18 cellular contexts compared by ENCODE assay signal in the genomic region with DNA sequence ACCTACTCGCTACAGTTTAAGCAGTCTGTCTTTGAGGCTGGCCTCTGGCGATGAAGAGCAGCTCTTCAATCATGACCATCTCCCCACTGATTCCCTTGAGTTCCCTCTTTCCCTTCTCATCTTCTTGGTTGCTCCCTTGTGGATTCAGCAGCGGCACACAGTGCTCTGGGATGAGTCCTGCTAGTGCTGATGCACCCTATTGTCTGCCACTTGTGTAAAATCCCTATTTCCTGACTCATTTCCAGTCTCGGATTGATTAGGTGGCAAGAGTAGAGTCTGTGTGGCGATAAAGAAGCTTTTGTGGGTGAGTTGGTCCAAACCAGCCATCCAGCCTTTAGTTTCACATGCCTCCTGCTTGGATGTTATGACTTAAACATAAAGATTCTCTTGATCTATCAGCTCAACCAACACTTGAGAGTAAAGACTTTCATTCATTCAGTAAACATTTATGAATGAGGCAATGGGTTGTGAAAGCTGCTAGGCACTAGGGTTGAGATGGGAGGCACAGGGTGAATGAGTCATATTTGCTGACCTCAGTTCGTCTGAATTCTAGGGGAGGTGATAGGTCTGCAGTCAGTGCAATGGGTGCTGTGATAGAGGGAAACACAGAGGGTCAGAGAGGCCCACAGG.
DNase-seq lines count a peak whose midpoint lies in the region; ATAC-seq and TF ChIP-seq lines count a peak whose summit lies in the region.
"Had no signal": no experiment of that assay in that cellular context is flagged by ENCODE, and none has a peak within 500 bp of the region (broad histone marks: within the 10 kb centered on the region; RNA-seq: fewer than 3 reads in every experiment).

No MANE protein-coding gene starts in this region.

- H3K9me3 ChIP-seq in GM23248 (ENCODE audit: low read depth) (no peaks in the 10 kb centered on the region), RWPE2 (ENCODE audit: severe bottlenecking) (no peaks in the 10 kb centered on the region), hepatocyte (ENCODE audit: low read depth) (no peaks in the 10 kb centered on the region)
- H3K9me3 ChIP-seq: body of pancreas, left lung, Peyer's patch, spleen had no signal

- no peak for TF ChIP-seq CTCF in RWPE2 (IDR thresholded peaks at IDR 0.05; ENCODE audit: poor library complexity, severe bottlenecking)
- no peak for TF ChIP-seq CTCF in hepatocyte (IDR thresholded peaks at IDR 0.05; ENCODE audit: poor library complexity)
- TF ChIP-seq CTCF in dorsolateral prefrontal cortex (IDR thresholded peaks at IDR 0.05 in 54 of 56, conservative IDR thresholded peaks at IDR 0.05 in 2 of 56; ENCODE audit: low read depth in 1 of 56, partially characterized antibody in 56 of 56): no peak

- H4K20me1 ChIP-seq in GM23248 (ENCODE audit: insufficient read depth) (no peaks in the 10 kb centered on the region), hepatocyte (ENCODE audit: insufficient read depth, poor library complexity, severe bottlenecking) (no peaks in the 10 kb centered on the region)

- H3K27ac ChIP-seq in GM23248 (no peak overlapping the region), RWPE2 (ENCODE audit: poor library complexity, severe bottlenecking) (no peak overlapping the region), hepatocyte (no peak overlapping the region), dorsolateral prefrontal cortex (no peak overlapping the region)
- H3K27ac ChIP-seq: body of pancreas, left lung, Peyer's patch, spleen had no signal

- H3K27me3 ChIP-seq in GM23248 (replicated peaks; ENCODE audit: insufficient read depth) (no peaks in the 10 kb centered on the region), RWPE2 (ENCODE audit: insufficient read depth, poor library complexity, severe bottlenecking) (no peaks in the 10 kb centered on the region), hepatocyte (no peaks in the 10 kb centered on the region), dorsolateral prefrontal cortex (no peaks in the 10 kb centered on the region)
- H3K27me3 ChIP-seq: body of pancreas, left lung, Peyer's patch, spleen had no signal

- in situ Hi-C loops in GM23248 (cut with MboI): no loop called here

- H3K4me3 ChIP-seq in GM23248: no peak overlapping the region
- no peak overlapping the region for H3K4me3 ChIP-seq in RWPE2 (ENCODE audit: severe bottlenecking)
- no peak overlapping the region for H3K4me3 ChIP-seq in hepatocyte
- no peak overlapping the region for H3K4me3 ChIP-seq in dorsolateral prefrontal cortex
- H3K4me3 ChIP-seq: body of pancreas, left lung, Peyer's patch, spleen had no signal

- H3K79me2 ChIP-seq in GM23248 (ENCODE audit: insufficient read depth) (no peaks in the 10 kb centered on the region), hepatocyte (no peaks in the 10 kb centered on the region)

- H3K9ac ChIP-seq in GM23248: no peak overlapping the region

- H3K4me1 ChIP-seq in GM23248 (ENCODE audit: insufficient read depth): no peaks in the 10 kb centered on the region
- H3K4me1 ChIP-seq in RWPE2 (ENCODE audit: insufficient read depth, poor library complexity, severe bottlenecking): no peaks in the 10 kb centered on the region
- no peaks in the 10 kb centered on the region for H3K4me1 ChIP-seq in hepatocyte (ENCODE audit: insufficient read depth)
- H3K4me1 ChIP-seq: body of pancreas, left lung, Peyer's patch, spleen had no signal

- peak; percentile 50; the same call in 2 of the 3 replicates for ATAC-seq in RWPE2 (ENCODE audit: low read depth)
- ATAC-seq: body of pancreas, left lung had no signal

- WGBS in GM23248 (ENCODE audit: low coverage in 1 of 2, low lambda C conversion rate in 2 of 2, missing lambda C conversion rate in 2 of 2), 2 experiments: 38 to 47% methylated on average over 6 of the region's 6 CpGs
- WGBS in hepatocyte (ENCODE audit: low lambda C conversion rate, missing lambda C conversion rate): 85% methylated on average over 6 of the region's 6 CpGs

- DNase-seq in COLO829 (ENCODE audit: low spot score) (peak; percentile 45), GM23248 (peak; percentile 40), RWPE2 (ENCODE audit: low spot score) (no peak), hepatocyte (ENCODE audit: low spot score) (peak; percentile 7), NCI-H2107 (lab: John Stamatoyannopoulos, UW) (no peak), NCI-H524 treated with DMSO at 0.1 percent for 48 hours (lab: John Stamatoyannopoulos, UW) (no peak), dorsolateral prefrontal cortex (no peak), middle frontal gyrus (ENCODE audit: extremely low spot score, low spot score) (no peak)
- DNase-seq: activated CD4-positive, CD25-positive, alpha-beta regulatory T cell treated with anti-CD3 and anti-CD28 coated beads, Interleukin-2, amount 50 U/mL, for 72 hours; activated CD8-positive, alpha-beta memory T cell treated with anti-CD3 and anti-CD28 coated beads, Interleukin-2, amount 50 U/mL, for 48 hours; body of pancreas; CD8-positive, alpha-beta memory T cell; dermis blood vessel endothelial cell; GDM1; left lung; Peyer's patch; spleen; stimulated activated naive CD4-positive, alpha-beta T cell had no signal

- H2AFZ ChIP-seq in GM23248 (no peak overlapping the region), hepatocyte (no peak overlapping the region)

- intact Hi-C loops in dorsolateral prefrontal cortex (cut with DNase I): no loop called here

- H3K9me2 ChIP-seq in GM23248 (ENCODE audit: insufficient read depth): no peaks in the 10 kb centered on the region
- H3K9me2 ChIP-seq in hepatocyte (replicated peaks; ENCODE audit: insufficient read depth): peaks cover 2% of the 10 kb centered on the region

- H3K36me3 ChIP-seq in GM23248 (ENCODE audit: low read depth) (no peaks in the 10 kb centered on the region), RWPE2 (ENCODE audit: low read depth) (no peaks in the 10 kb centered on the region), hepatocyte (replicated peaks; ENCODE audit: insufficient read depth, low read depth) (no peaks in the 10 kb centered on the region)
- H3K36me3 ChIP-seq: left lung, Peyer's patch, spleen had no signal

- H3F3A ChIP-seq in GM23248 (ENCODE audit: insufficient read depth): no peaks in the 10 kb centered on the region

- H3K4me2 ChIP-seq in GM23248 (ENCODE audit: unreplicated experiment): no peak overlapping the region
- no peak overlapping the region for H3K4me2 ChIP-seq in hepatocyte

Comparison
In these comparisons a context has a peak if more than half of its experiments do, and no peak if none do; other contexts are left out.
1. DNase-seq: peak in COLO829 (single experiment), GM23248 (single experiment) and hepatocyte (single experiment); none in RWPE2 (single experiment), NCI-H2107 (single experiment), NCI-H524 treated with DMSO at 0.1 percent for 48 hours (single experiment), dorsolateral prefrontal cortex (0 of 10) and middle frontal gyrus (single experiment).